In genomic region chr3:183637106-183637486, GRCh38 we compare ENCODE assay signal across 8 cellular contexts. TPM values are rescaled to one million over a fixed set of nuclear protein-coding genes. Genes with fewer than 3 reads are reported as not detected.
A peak's percentile ranks its signal among the peaks of the same experiment; 100 is the strongest.
DNase-seq lines count a peak whose midpoint lies in the region; TF ChIP-seq lines count a peak whose summit lies in the region.

No MANE protein-coding gene starts in this region.

- H3K9me3 ChIP-seq in BE2C, result no peaks in the 10 kb centered on the region
- H3K9me3 ChIP-seq in MG63, result no peaks in the 10 kb centered on the region
- H3K9me3 ChIP-seq in ectodermal cell (ENCODE audit: control insufficient read depth, low read length), result no peaks in the 10 kb centered on the region

- H3K36me3 ChIP-seq in BE2C (no peaks in the 10 kb centered on the region), MG63 (no peaks in the 10 kb centered on the region), ectodermal cell (ENCODE audit: control insufficient read depth, insufficient read depth, low read length) (no peaks in the 10 kb centered on the region)

- H3K4me1 ChIP-seq in BE2C (no peaks in the 10 kb centered on the region), ectodermal cell (ENCODE audit: control insufficient read depth, insufficient read depth, low read length) (peaks cover 5% of the 10 kb centered on the region)

- peaks cover 7% of the 10 kb centered on the region for H3K36me3 Mint-ChIP-seq in nephron (ENCODE audit: low read depth)

- H3K4me1 Mint-ChIP-seq in nephron, result peaks cover 25% of the 10 kb centered on the region

- H3K27me3 ChIP-seq in BE2C (no peaks in the 10 kb centered on the region), MG63 (no peaks in the 10 kb centered on the region), ectodermal cell (ENCODE audit: control insufficient read depth, insufficient read depth, low read length, poor library complexity, severe bottlenecking) (no peaks in the 10 kb centered on the region)

- no peaks in the 10 kb centered on the region for H3K9me3 Mint-ChIP-seq in nephron

- H3K4me3 Mint-ChIP-seq in nephron, result peak overlapping the region; percentile 96 to 99 (median 99)

- peak overlapping the region; percentile 87 to 96 (median 95) for H3K27ac Mint-ChIP-seq in nephron

- no peaks in the 10 kb centered on the region for H3K27me3 Mint-ChIP-seq in nephron (ENCODE audit: low read depth)

- H3K4me3 ChIP-seq in BE2C (ENCODE audit: low read depth, low read length), result peak overlapping the region; percentile 78
- H3K4me3 ChIP-seq in MG63, result peak overlapping the region; percentile 96
- peak overlapping the region; percentile 99 for H3K4me3 ChIP-seq in ectodermal cell (ENCODE audit: insufficient read depth, low read depth, low read length)

- H3K27ac ChIP-seq in ectodermal cell (ENCODE audit: insufficient read depth, low read depth, low read length, poor library complexity, severe bottlenecking), result peak overlapping the region; percentile 99

- no peak for TF ChIP-seq CTCF in BE2C (IDR thresholded peaks at IDR 0.05; ENCODE audit: low read depth, low read length)
- no peak for TF ChIP-seq CTCF in nephron (IDR thresholded peaks at IDR 0.05; ENCODE audit: unreplicated experiment in 3 of 3)

- DNase-seq in BE2C (no peak), MG63 (no peak), inferior parietal cortex (ENCODE audit: extremely low spot score) (no peak), T-helper 9 cell (no peak), NCI-H774 (lab: John Stamatoyannopoulos, UW) (no peak), NCI-H526 treated with DMSO at 0.1 percent for 48 hours (lab: John Stamatoyannopoulos, UW) (no peak)

- WGBS in ectodermal cell, 2 experiments, result 72 to 78% methylated on average over 6 of the region's 6 CpGs

RNA-seq across cellular contexts. Expression of gene KLHL24, which starts 1.7 kb away (rescaled TPM):
- 17.8 TPM for polyA plus RNA-seq in BE2C (2012; ENCODE audit: insufficient read depth, insufficient read length, low read depth)
- total RNA-seq in MG63 (2014; rRNA removed; shearing (Covaris generic); ENCODE audit: low replicate concordance), result 13.4 and 36.8 TPM in 2 replicates
- polyA plus RNA-seq in ectodermal cell (2013, experiment 1 of 4), result 33.9 TPM
- 32.7 TPM for polyA plus RNA-seq in ectodermal cell (2013, experiment 2 of 4)
- 27.3 TPM for polyA plus RNA-seq in ectodermal cell (2013, experiment 3 of 4)
- polyA plus RNA-seq in ectodermal cell (2013, experiment 4 of 4), result 33.4 TPM
